In the genomic region with DNA sequence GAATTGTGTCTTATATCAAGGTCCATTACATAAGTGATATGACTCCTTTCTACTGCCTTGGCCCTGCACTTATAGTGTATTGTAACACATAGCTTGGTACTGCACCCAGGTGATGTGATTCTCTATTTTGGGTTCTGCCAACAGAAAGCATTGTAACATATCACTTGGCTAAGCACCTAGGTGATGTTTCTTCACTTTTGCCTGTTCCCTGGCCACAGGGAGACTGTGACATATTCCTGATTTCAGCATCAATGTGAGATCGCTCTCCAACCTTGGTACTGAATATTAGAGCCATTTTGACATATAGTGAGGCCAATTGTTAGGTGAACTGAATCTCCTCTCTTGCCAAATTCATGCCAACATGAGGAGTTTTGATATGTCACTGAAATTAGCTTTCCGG, we compare ENCODE assay signal across 22 cellular contexts.
"Had no signal": no experiment of that assay in that cellular context is flagged by ENCODE, and none has a peak within 500 bp of the region (broad histone marks: within the 10 kb centered on the region; RNA-seq: fewer than 3 reads in every experiment).

No MANE protein-coding gene starts in this region.

- H3K4me1 ChIP-seq: colonic mucosa, esophagus muscularis mucosa, esophagus squamous epithelium, foreskin keratinocyte, gastroesophageal sphincter, heart left ventricle, heart right ventricle had no signal

- H3K27ac ChIP-seq: colonic mucosa, coronary artery, dorsolateral prefrontal cortex, esophagus muscularis mucosa, esophagus squamous epithelium, foreskin keratinocyte, gastroesophageal sphincter, heart left ventricle, heart right ventricle had no signal

- H3K36me3 ChIP-seq: colonic mucosa, esophagus muscularis mucosa, esophagus squamous epithelium, gastroesophageal sphincter, heart left ventricle, heart right ventricle had no signal

- H3K9me3 ChIP-seq: colonic mucosa, esophagus muscularis mucosa, esophagus squamous epithelium, gastroesophageal sphincter, heart left ventricle, heart right ventricle had no signal

- DNase-seq: colonic mucosa; cortex of kidney; dermis blood vessel endothelial cell; dorsolateral prefrontal cortex; effector CD4-positive, alpha-beta T cell; effector CD8-positive, alpha-beta T cell; effector memory CD4-positive, alpha-beta T cell; effector memory CD8-positive, alpha-beta T cell; endodermal cell; erythroblast; esophagus squamous epithelium; foreskin fibroblast; foreskin keratinocyte; foreskin melanocyte; glutamatergic neuron; head of caudate nucleus; heart left ventricle; heart right ventricle had no signal

- H3K4me3 ChIP-seq: colonic mucosa, coronary artery, dorsolateral prefrontal cortex, esophagus muscularis mucosa, esophagus squamous epithelium, gastroesophageal sphincter, heart left ventricle, heart right ventricle had no signal

- H3K27me3 ChIP-seq: colonic mucosa, dorsolateral prefrontal cortex, esophagus muscularis mucosa, esophagus squamous epithelium, foreskin keratinocyte, gastroesophageal sphincter, heart left ventricle, heart right ventricle had no signal

- ATAC-seq: effector memory CD8-positive, alpha-beta T cell; esophagus mucosa; foreskin keratinocyte; gastroesophageal sphincter; heart left ventricle; heart right ventricle had no signal
